12 cellular contexts compared by ENCODE assay signal in genomic region chr15:64896371-64897069, GRCh38. TPM values are rescaled to one million over a fixed set of nuclear protein-coding genes. Genes with fewer than 3 reads are reported as not detected.
A peak's percentile ranks its signal among the peaks of the same experiment; 100 is the strongest.
DNase-seq lines count a peak whose midpoint lies in the region; ATAC-seq and TF ChIP-seq lines count a peak whose summit lies in the region.
"Had no signal": no experiment of that assay in that cellular context is flagged by ENCODE, and none has a peak within 500 bp of the region (broad histone marks: within the 10 kb centered on the region; RNA-seq: fewer than 3 reads in every experiment).

No MANE protein-coding gene starts in this region.

- TF ChIP-seq EP300 in SK-N-SH (IDR thresholded peaks at IDR 0.05; ENCODE audit: borderline replicate concordance in 1 of 2, low read depth in 1 of 2, low read length in 1 of 2): no peak
- TF ChIP-seq EP300 in stomach (IDR thresholded peaks at IDR 0.05): no peak

- peaks cover 70% of the 10 kb centered on the region for H3K4me1 Mint-ChIP-seq in activated CD8-positive, alpha-beta T cell treated with anti-CD3 and anti-CD28 coated beads, Interleukin-2, amount 10 ng/mL, durations not matched to agents 7 days and 5 days (ENCODE audit: low read depth)

- H3K9me3 ChIP-seq in SK-N-SH (no peaks in the 10 kb centered on the region), liver (ENCODE audit: control insufficient read depth in 4 of 4, low read length in 3 of 4) (peaks cover 0 to 4% (median 0%) of the 10 kb centered on the region in 4 donors), stomach (peaks cover 8 to 9% (median 9%) of the 10 kb centered on the region in 4 donors)

- intact Hi-C loops in stomach (cut with DNase I; ENCODE audit: low total_unique reads): no loop called here

- no peak for ATAC-seq in SK-N-SH treated with all-trans-retinoic acid at 6 μM for 48 hours
- no peak for ATAC-seq in activated CD8-positive, alpha-beta T cell treated with anti-CD3 and anti-CD28 coated beads, Interleukin-2, amount 10 ng/mL, durations not matched to agents 7 days and 5 days
- no peak for ATAC-seq in GM18520 (IDR thresholded peaks at IDR 0.05; ENCODE audit: unreplicated experiment)

- H3K9ac ChIP-seq in SK-N-SH: no peak overlapping the region
- H3K9ac ChIP-seq in liver (ENCODE audit: low read depth in 1 of 2, low read length in 2 of 2): no peak overlapping the region

- H3K27me3 ChIP-seq in SK-N-SH (ENCODE audit: insufficient read depth): no peaks in the 10 kb centered on the region
- H3K27me3 ChIP-seq in liver (ENCODE audit: control insufficient read depth in 4 of 4, insufficient read depth in 4 of 4, low read length in 3 of 4): no peaks in the 10 kb centered on the region
- no peaks in the 10 kb centered on the region for H3K27me3 ChIP-seq in stomach
- H3K27me3 ChIP-seq: foreskin keratinocyte, SJSA1 had no signal

- CTCF ChIA-PET in SK-N-SH (lab: Yijun Ruan, JAX): no interaction called here
- CTCF ChIA-PET in activated CD8-positive, alpha-beta T cell treated with anti-CD3 and anti-CD28 coated beads, Interleukin-2, amount 10 ng/mL, durations not matched to agents 7 days and 5 days (lab: Charles Lee): interaction anchor here (1.0 to 1.5 kb wide), 3 partner anchors 9 to 15 kb away, joined by 3 to 4 read pairs (median 4); no protein-coding TSS in a partner anchor

- peaks cover 6 to 31% of the 10 kb centered on the region in 2 experiments; a peak in 3 of 4 replicates for H3K4me1 ChIP-seq in SK-N-SH (ENCODE audit: control insufficient read depth in 1 of 2, insufficient read depth in 2 of 2, low read depth in 1 of 2, low read length in 1 of 2)
- H3K4me1 ChIP-seq in liver (ENCODE audit: control insufficient read depth in 4 of 4, insufficient read depth in 4 of 4, low read length in 3 of 4): peaks cover 0 to 19% (median 7%) of the 10 kb centered on the region in 4 donors
- H3K4me1 ChIP-seq in stomach: peaks cover 43 to 70% (median 54%) of the 10 kb centered on the region in 4 donors

- H3K9me3 Mint-ChIP-seq in activated CD8-positive, alpha-beta T cell treated with anti-CD3 and anti-CD28 coated beads, Interleukin-2, amount 10 ng/mL, durations not matched to agents 7 days and 5 days (ENCODE audit: insufficient read depth): peaks cover 6% of the 10 kb centered on the region

- TF ChIP-seq CTCF in SK-N-SH (IDR thresholded peaks at IDR 0.05) (no peak), liver (IDR thresholded peaks at IDR 0.05; ENCODE audit: low read depth, low read length, missing input control) (no peak), stomach (IDR thresholded peaks at IDR 0.05) (no peak)

- 93% methylated on average over 6 of the region's 6 CpGs for WGBS in SK-N-SH (ENCODE audit: low lambda C conversion rate)
- 84% methylated on average over 6 of the region's 6 CpGs for WGBS in liver
- 83 to 89% (median 86%) methylated on average over 6 of the region's 6 CpGs for WGBS in stomach, 5 donors

- H4K20me1 ChIP-seq in SK-N-SH (ENCODE audit: insufficient read depth): no peaks in the 10 kb centered on the region

- H3K27ac ChIP-seq in SK-N-SH (ENCODE audit: low read depth in 2 of 2, low read length in 1 of 2) (peak overlapping the region in 1 of 2 experiments; percentile 56; a peak in 1 of 4 replicates), liver (ENCODE audit: low read depth in 1 of 2, low read length in 2 of 2) (peak overlapping the region; percentile 76 to 88), stomach (peak overlapping the region; percentile 82 to 91 (median 85))
- H3K27ac ChIP-seq: 22Rv1, foreskin keratinocyte had no signal

- H3K9me2 ChIP-seq in SK-N-SH: no peaks in the 10 kb centered on the region

- no peak overlapping the region for H3K4me3 ChIP-seq in SK-N-SH (ENCODE audit: low read depth in 2 of 2, low read length in 1 of 2)
- H3K4me3 ChIP-seq in liver (ENCODE audit: low read depth in 1 of 3, low read length in 3 of 3): no peak overlapping the region
- no peak overlapping the region for H3K4me3 ChIP-seq in stomach

- H3K79me2 ChIP-seq in SK-N-SH (ENCODE audit: insufficient read depth): no peaks in the 10 kb centered on the region

- no peak overlapping the region; the same call in 1 of the 2 replicates for H3K4me2 ChIP-seq in SK-N-SH

- H3K36me3 ChIP-seq in SK-N-SH (replicated peaks in 1 of 2; ENCODE audit: control insufficient read depth in 1 of 2, insufficient read depth in 2 of 2, low read length in 1 of 2) (peaks cover 0 to 3% of the 10 kb centered on the region in 2 experiments), liver (ENCODE audit: control insufficient read depth in 4 of 4, insufficient read depth in 3 of 4, low read depth in 1 of 4, low read length in 3 of 4) (no peaks in the 10 kb centered on the region), stomach (no peaks in the 10 kb centered on the region)
- H3K36me3 ChIP-seq: SJSA1 had no signal

- POLR2A ChIA-PET in SK-N-SH (lab: Yijun Ruan, JAX): no interaction called here
- POLR2A ChIA-PET in activated CD8-positive, alpha-beta T cell treated with anti-CD3 and anti-CD28 coated beads, Interleukin-2, amount 10 ng/mL, durations not matched to agents 7 days and 5 days (lab: Charles Lee): interaction anchor here (4.4 kb wide), 1 partner anchor 9 kb away, joined by 36 read pairs; no protein-coding TSS in a partner anchor

- H3K36me3 Mint-ChIP-seq in activated CD8-positive, alpha-beta T cell treated with anti-CD3 and anti-CD28 coated beads, Interleukin-2, amount 10 ng/mL, durations not matched to agents 7 days and 5 days (ENCODE audit: low read depth): peaks cover 20% of the 10 kb centered on the region

- H3K27ac Mint-ChIP-seq in activated CD8-positive, alpha-beta T cell treated with anti-CD3 and anti-CD28 coated beads, Interleukin-2, amount 10 ng/mL, durations not matched to agents 7 days and 5 days: peak overlapping the region; percentile 100

- H2AFZ ChIP-seq in SK-N-SH (ENCODE audit: low read depth): 0 out of 2 replicates have a peak overlapping the region, but pooled peaks have one; percentile 72

- no peaks in the 10 kb centered on the region for H3F3A ChIP-seq in SK-N-SH (replicated peaks; ENCODE audit: insufficient read depth)

- H3K27me3 Mint-ChIP-seq in activated CD8-positive, alpha-beta T cell treated with anti-CD3 and anti-CD28 coated beads, Interleukin-2, amount 10 ng/mL, durations not matched to agents 7 days and 5 days (ENCODE audit: low read depth): no peaks in the 10 kb centered on the region

- DNase-seq in SK-N-SH (no peak), stomach (no peak), EL (no peak)
- no peak for DNase-seq in activated CD8-positive, alpha-beta T cell treated with anti-CD3 and anti-CD28 coated beads, Interleukin-2, amount 10 ng/mL, durations not matched to agents 7 days and 5 days
- no peak for DNase-seq in NK-92 treated with Interleukin-12 subunit alpha and Interleukin-12 subunit beta, amount 100 ng/mL, for 24 hours (lab: John Stamatoyannopoulos, UW)
- DNase-seq: NCI-H1417 treated with DMSO at 0.1 percent for 48 hours had no signal

- TF ChIP-seq POLR2A in stomach (IDR thresholded peaks at IDR 0.05): no peak

- TF ChIP-seq RAD21 in SK-N-SH (IDR thresholded peaks at IDR 0.05; ENCODE audit: low read length) (no peak), liver (IDR thresholded peaks at IDR 0.05) (no peak)

- peak overlapping the region; percentile 82 for H3K4me3 Mint-ChIP-seq in activated CD8-positive, alpha-beta T cell treated with anti-CD3 and anti-CD28 coated beads, Interleukin-2, amount 10 ng/mL, durations not matched to agents 7 days and 5 days

TF ChIP-seq in SK-N-SH, 30 proteins besides CTCF, POLR2A, EP300 and RAD21 (continues in another document):
- TF ChIP-seq CHD2 (IDR thresholded peaks at IDR 0.05; ENCODE audit: low read length, partially characterized antibody) (no peak), FOSL2 (IDR thresholded peaks at IDR 0.05; ENCODE audit: borderline replicate concordance, low read depth) (no peak), TEAD4 (IDR thresholded peaks at IDR 0.05; ENCODE audit: borderline replicate concordance, insufficient read depth) (no peak), EZH2phosphoT487 (IDR thresholded peaks at IDR 0.05; ENCODE audit: borderline replicate concordance, low read depth) (no peak), YY1 (IDR thresholded peaks at IDR 0.05; ENCODE audit: low read depth) (no peak)

TF ChIP-seq in liver, 16 proteins besides CTCF, POLR2A, EP300 and RAD21 (continues in another document):
- no peak for TF ChIP-seq FOXA2 (IDR thresholded peaks at IDR 0.05)
- no peak for TF ChIP-seq EGR1 (IDR thresholded peaks at IDR 0.05; ENCODE audit: low read depth in 2 of 2)
- no peak for TF ChIP-seq YY1 (IDR thresholded peaks at IDR 0.05)
- TF ChIP-seq ZBTB33 (IDR thresholded peaks at IDR 0.05): no peak
- no peak for TF ChIP-seq HNF4G (IDR thresholded peaks at IDR 0.05)

RNA-seq across cellular contexts. Expression of gene ANKDD1A, which starts 15.2 kb away (rescaled TPM):
- polyA plus RNA-seq in SK-N-SH (2012; rRNA removed) (7.2 and 8.6 TPM in 2 replicates), liver (under 1 TPM; 0.32 to 0.53 TPM), stomach (1 to 10 TPM; 1.5 to 2.7 (median 1.7) TPM)
- polyA plus RNA-seq in SK-N-SH (2012; cell fraction: cytosol; rRNA removed): 3.2 and 4.5 TPM in 2 replicates
- 23.7 and 25.9 TPM in 2 replicates for polyA plus RNA-seq in SK-N-SH (2012; cell fraction: nucleus; rRNA removed)
- 1 to 10 TPM; 9.1 to 9.5 TPM for total RNA-seq in activated CD8-positive, alpha-beta T cell treated with anti-CD3 and anti-CD28 coated beads, Interleukin-2, amount 10 ng/mL, durations not matched to agents 7 days and 5 days
- total RNA-seq in liver (1 to 10 TPM in 1 of 2 donors, under 1 TPM in 1; 0.65 to 1.0 TPM), stomach (10 to 100 TPM in 2 of 5 donors, 1 to 10 TPM in 3; 4.0 to 43.8 (median 9.2) TPM)

RNA-seq across cellular contexts. Expression of gene PLEKHO2, which starts 54.8 kb away (rescaled TPM):
- polyA plus RNA-seq in SK-N-SH (2012; rRNA removed) (6.8 and 7.8 TPM in 2 replicates), liver (1 to 10 TPM; 2.0 to 6.9 TPM), stomach (10 to 100 TPM in 2 of 3 donors, 1 to 10 TPM in 1; 7.5 to 25.4 (median 23.2) TPM)
- 3.5 and 4.5 TPM in 2 replicates for polyA plus RNA-seq in SK-N-SH (2012; cell fraction: cytosol; rRNA removed)
- 24.8 and 26.8 TPM in 2 replicates for polyA plus RNA-seq in SK-N-SH (2012; cell fraction: nucleus; rRNA removed)
- 10 to 100 TPM; 25.8 to 26.4 TPM for total RNA-seq in activated CD8-positive, alpha-beta T cell treated with anti-CD3 and anti-CD28 coated beads, Interleukin-2, amount 10 ng/mL, durations not matched to agents 7 days and 5 days
- total RNA-seq in liver (10 to 100 TPM; 10.2 to 11.3 TPM), stomach (10 to 100 TPM in 4 of 5 donors, 1 to 10 TPM in 1; 9.0 to 23.9 (median 15.2) TPM)
